1 cellular context compared by ENCODE assay signal in genomic region chr9:104745852-104746251, GRCh38.
A peak's percentile ranks its signal among the peaks of the same experiment; 100 is the strongest.
TF ChIP-seq lines count a peak whose summit lies in the region.

No MANE protein-coding gene starts in this region.

TF ChIP-seq in K562, 482 proteins besides CTCF, POLR2A, EP300 and RAD21 (continued from another document and continues in another):
- TF ChIP-seq ZBTB11 (CRISPR knock-in tag; IDR thresholded peaks at IDR 0.05): no peak
- TF ChIP-seq NBN (IDR thresholded peaks at IDR 0.05; ENCODE audit: low read depth): no peak
- no peak for TF ChIP-seq DIDO1 (tag; IDR thresholded peaks at IDR 0.05; ENCODE audit: low read depth)
- TF ChIP-seq SRSF9 (IDR thresholded peaks at IDR 0.05; ENCODE audit: borderline replicate concordance, low read depth, low read length): no peak
- no peak for TF ChIP-seq MAFG (tag; conservative IDR thresholded peaks at IDR 0.05)
- TF ChIP-seq ZNF316 (IDR thresholded peaks at IDR 0.05): no peak
- 0 out of 2 replicates have a peak, but pooled peaks have one; percentile 51 for TF ChIP-seq MTA1 (IDR thresholded peaks at IDR 0.05; ENCODE audit: borderline replicate concordance)
- TF ChIP-seq ZNF561 (CRISPR knock-in tag; conservative IDR thresholded peaks at IDR 0.05): no peak
- TF ChIP-seq ESRRA (IDR thresholded peaks at IDR 0.05; ENCODE audit: borderline replicate concordance, low read depth): no peak
- no peak for TF ChIP-seq MEF2D (tag; conservative IDR thresholded peaks at IDR 0.05; ENCODE audit: low read depth)
- TF ChIP-seq SMAD1 (IDR thresholded peaks at IDR 0.05; ENCODE audit: low read depth, low read length, partially characterized antibody): no peak
- no peak for TF ChIP-seq FOXJ3 (CRISPR knock-in tag; IDR thresholded peaks at IDR 0.05)
- no peak for TF ChIP-seq NFXL1 (CRISPR knock-in tag; IDR thresholded peaks at IDR 0.05)
- TF ChIP-seq CTBP1 (IDR thresholded peaks at IDR 0.05; ENCODE audit: borderline replicate concordance): peak; percentile 40; the same call in 1 of the 2 replicates
- no peak for TF ChIP-seq AFF1 (IDR thresholded peaks at IDR 0.05; ENCODE audit: low read depth in 1 of 2, partially characterized antibody in 2 of 2)
- no peak for TF ChIP-seq HINFP (tag; conservative IDR thresholded peaks at IDR 0.05; ENCODE audit: low read depth)
- no peak for TF ChIP-seq ZEB2 (IDR thresholded peaks at IDR 0.05)
- TF ChIP-seq MNT (conservative IDR thresholded peaks at IDR 0.05): 0 out of 4 replicates have a peak, but pooled peaks of 1 of the 2 experiments have one; percentile 17
- TF ChIP-seq NCOA2 (IDR thresholded peaks at IDR 0.05; ENCODE audit: partially characterized antibody in 2 of 2): peak in 1 of 2 experiments; percentile 16
- TF ChIP-seq ZMIZ1 (IDR thresholded peaks at IDR 0.05; ENCODE audit: low read depth in 2 of 2, low read length in 2 of 2): no peak
- peak; percentile 43 for TF ChIP-seq HDAC3 (IDR thresholded peaks at IDR 0.05; ENCODE audit: borderline replicate concordance, partially characterized antibody)
- no peak for TF ChIP-seq PPARD (CRISPR knock-in tag; IDR thresholded peaks at IDR 0.05)
- TF ChIP-seq FOXM1 (IDR thresholded peaks at IDR 0.05; ENCODE audit: low read depth): no peak
- TF ChIP-seq FOXM1 (CRISPR knock-in tag; IDR thresholded peaks at IDR 0.05; ENCODE audit: low read depth): no peak
- TF ChIP-seq ZNF444 (CRISPR knock-in tag; IDR thresholded peaks at IDR 0.05): 0 out of 2 replicates have a peak, but pooled peaks have one; percentile 23
- TF ChIP-seq NR3C1 (CRISPR knock-in tag; IDR thresholded peaks at IDR 0.05): no peak
- no peak for TF ChIP-seq PHF21A (IDR thresholded peaks at IDR 0.05; ENCODE audit: borderline replicate concordance, low read depth)
- TF ChIP-seq TSC22D4 (tag; IDR thresholded peaks at IDR 0.05): no peak
- TF ChIP-seq HMBOX1 (IDR thresholded peaks at IDR 0.05): no peak
- no peak for TF ChIP-seq GATA2 (CRISPR knock-in tag; IDR thresholded peaks at IDR 0.05)
- peak; percentile 84 for TF ChIP-seq ARID1B (IDR thresholded peaks at IDR 0.05)
- peak; percentile 48 for TF ChIP-seq NCOR1 (IDR thresholded peaks at IDR 0.05)
- TF ChIP-seq HNRNPH1 (optimal IDR thresholded peaks at IDR 0.05; ENCODE audit: low read depth, low read length): no peak
- TF ChIP-seq MYNN (IDR thresholded peaks at IDR 0.05): no peak
- TF ChIP-seq MYNN (CRISPR knock-in tag; IDR thresholded peaks at IDR 0.05): no peak
- no peak for TF ChIP-seq NR2C1 (IDR thresholded peaks at IDR 0.05)
- TF ChIP-seq NR2C1 (tag; IDR thresholded peaks at IDR 0.05): no peak
- TF ChIP-seq HNRNPL (IDR thresholded peaks at IDR 0.05; ENCODE audit: low read depth, low read length): no peak
- TF ChIP-seq ZNF121 (CRISPR knock-in tag; conservative IDR thresholded peaks at IDR 0.05): no peak
- TF ChIP-seq ZNF280B (CRISPR knock-in tag; IDR thresholded peaks at IDR 0.05): no peak
- no peak for TF ChIP-seq XRCC5 (IDR thresholded peaks at IDR 0.05; ENCODE audit: low read depth, low read length)
- TF ChIP-seq CCNT2 (IDR thresholded peaks at IDR 0.05; ENCODE audit: borderline replicate concordance, extremely low read depth, insufficient read length, low read depth, low read length): peak; percentile 43
- TF ChIP-seq SRSF3 (IDR thresholded peaks at IDR 0.05; ENCODE audit: insufficient read depth, low read length): no peak
- TF ChIP-seq CXXC5 (CRISPR knock-in tag; IDR thresholded peaks at IDR 0.05): 0 out of 2 replicates have a peak, but pooled peaks have one; percentile 26
